Comparison of ENCODE assay signal across 23 cellular contexts in genomic region chr17:22512997-22513538, GRCh38.
DNase-seq lines count a peak whose midpoint lies in the region; ATAC-seq and TF ChIP-seq lines count a peak whose summit lies in the region.
"Had no signal": no experiment of that assay in that cellular context is flagged by ENCODE, and none has a peak within 500 bp of the region (broad histone marks: within the 10 kb centered on the region; RNA-seq: fewer than 3 reads in every experiment).

No MANE protein-coding gene starts in this region.

- WGBS in SK-N-SH (ENCODE audit: low lambda C conversion rate) = 8% methylated on average over 20 of the region's 21 CpGs
- 68 to 76% methylated on average over 12 to 21 of the region's 21 CpGs for WGBS in testis, 2 donors
- WGBS in psoas muscle, 3 donors = 72 to 77% (median 75%) methylated on average over 21 of the region's 21 CpGs

- no peak for TF ChIP-seq RAD21 in SK-N-SH (IDR thresholded peaks at IDR 0.05; ENCODE audit: low read length)

- H3K27ac ChIP-seq in right atrium auricular region (no peak overlapping the region), left ventricle myocardium inferior (replicated peaks) (no peak overlapping the region), SK-N-SH (ENCODE audit: low read depth in 2 of 2, low read length in 1 of 2) (no peak overlapping the region), testis (no peak overlapping the region), psoas muscle (no peak overlapping the region)
- H3K27ac ChIP-seq: ascending aorta; BLaER1 treated with 17β-estradiol and CSF1 and Interleukin-3, amounts not matched to agents 10 nM and 100 nM; heart right ventricle; parathyroid adenoma; sigmoid colon had no signal

- no peaks in the 10 kb centered on the region for H3K9me3 ChIP-seq in right atrium auricular region
- peaks cover 8% of the 10 kb centered on the region for H3K9me3 ChIP-seq in left ventricle myocardium inferior (replicated peaks)
- H3K9me3 ChIP-seq in SK-N-SH = no peaks in the 10 kb centered on the region
- no peaks in the 10 kb centered on the region for H3K9me3 ChIP-seq in testis
- H3K9me3 ChIP-seq in psoas muscle = no peaks in the 10 kb centered on the region
- H3K9me3 ChIP-seq: ascending aorta; BLaER1 treated with 17β-estradiol and CSF1 and Interleukin-3, amounts not matched to agents 10 nM and 100 nM had no signal

- TF ChIP-seq POLR2A in testis (IDR thresholded peaks at IDR 0.05) = no peak

- peak; percentile 7 for DNase-seq in right atrium auricular region (ENCODE audit: low spot score)
- DNase-seq in left ventricle myocardium inferior = no peak
- DNase-seq in LNCaP clone FGC (ENCODE audit: low read depth) = no peak
- peak; percentile 52 for DNase-seq in SK-N-SH
- DNase-seq in testis = peak; percentile 45
- no peak for DNase-seq in SIG-M5 (lab: John Stamatoyannopoulos, UW)
- DNase-seq in NCI-H1092 (lab: John Stamatoyannopoulos, UW) = no peak
- DNase-seq in psoas muscle = no peak
- DNase-seq: activated CD4-positive, alpha-beta T cell treated with anti-CD3 and anti-CD28 coated beads, Interleukin-2, amount 50 U/mL, for 1 hour; activated CD8-positive, alpha-beta memory T cell treated with anti-CD3 and anti-CD28 coated beads, Interleukin-2, amount 50 U/mL, for 4 hours; central memory CD4-positive, alpha-beta T cell; HCEC 1CT; heart right ventricle; naive thymus-derived CD8-positive, alpha-beta T cell; NCI-H1417 treated with DMSO at 0.1 percent for 48 hours; NCI-H524; SHP77 treated with DMSO at 0.1 percent for 48 hours; sigmoid colon; stimulated activated CD4-positive, alpha-beta T cell treated with anti-CD3 and anti-CD28 coated beads, Interleukin-15, amount 100 ng/mL, for 24 hours; T-helper 2 cell had no signal

- intact Hi-C loops in left ventricle myocardium inferior (cut with micrococcal nuclease) (no loop called here), testis (cut with DNase I; ENCODE audit: low total_unique reads) (no loop called here), psoas muscle (cut with DNase I) (no loop called here)

- no peak for ATAC-seq in psoas muscle
- ATAC-seq: heart right ventricle had no signal

- CTCF ChIA-PET in SK-N-SH (lab: Yijun Ruan, JAX) = no interaction called here

- no peak overlapping the region for H2AFZ ChIP-seq in SK-N-SH (ENCODE audit: low read depth)
- H2AFZ ChIP-seq: parathyroid adenoma had no signal

- POLR2A ChIA-PET in SK-N-SH (lab: Yijun Ruan, JAX) = no interaction called here

- no peaks in the 10 kb centered on the region for H3K27me3 ChIP-seq in right atrium auricular region
- no peaks in the 10 kb centered on the region for H3K27me3 ChIP-seq in left ventricle myocardium inferior (ENCODE audit: low read depth)
- peaks cover 4% of the 10 kb centered on the region; the same call in 1 of the 2 replicates for H3K27me3 ChIP-seq in SK-N-SH (ENCODE audit: insufficient read depth)
- no peaks in the 10 kb centered on the region for H3K27me3 ChIP-seq in testis
- no peaks in the 10 kb centered on the region for H3K27me3 ChIP-seq in psoas muscle (ENCODE audit: insufficient read depth in 3 of 3, low read length in 2 of 3)
- H3K27me3 ChIP-seq: ascending aorta; BLaER1 treated with 17β-estradiol and CSF1 and Interleukin-3, amounts not matched to agents 10 nM and 100 nM; heart right ventricle; sigmoid colon had no signal

- no peak overlapping the region for H3K4me3 ChIP-seq in right atrium auricular region
- no peak overlapping the region for H3K4me3 ChIP-seq in left ventricle myocardium inferior
- H3K4me3 ChIP-seq in LNCaP clone FGC (ENCODE audit: low read depth, low read length) = no peak overlapping the region
- no peak overlapping the region for H3K4me3 ChIP-seq in SK-N-SH (ENCODE audit: low read depth in 2 of 2, low read length in 1 of 2)
- no peak overlapping the region for H3K4me3 ChIP-seq in testis
- no peak overlapping the region for H3K4me3 ChIP-seq in psoas muscle
- H3K4me3 ChIP-seq: ascending aorta; BLaER1 treated with 17β-estradiol and CSF1 and Interleukin-3, amounts not matched to agents 10 nM and 100 nM; heart right ventricle; sigmoid colon had no signal

- H3K4me1 ChIP-seq in right atrium auricular region (no peaks in the 10 kb centered on the region), left ventricle myocardium inferior (no peaks in the 10 kb centered on the region), SK-N-SH (ENCODE audit: control insufficient read depth in 1 of 2, insufficient read depth in 2 of 2, low read depth in 1 of 2, low read length in 1 of 2) (no peaks in the 10 kb centered on the region; a peak in 1 of 4 replicates), testis (no peaks in the 10 kb centered on the region), psoas muscle (no peaks in the 10 kb centered on the region)
- H3K4me1 ChIP-seq: ascending aorta; BLaER1 treated with 17β-estradiol and CSF1 and Interleukin-3, amounts not matched to agents 10 nM and 100 nM; heart right ventricle; parathyroid adenoma; sigmoid colon had no signal

- H3K79me2 ChIP-seq in SK-N-SH (ENCODE audit: insufficient read depth) = no peaks in the 10 kb centered on the region
- H3K79me2 ChIP-seq: parathyroid adenoma had no signal

- no peak overlapping the region for H3K9ac ChIP-seq in SK-N-SH
- H3K9ac ChIP-seq: BLaER1 treated with 17β-estradiol and CSF1 and Interleukin-3, amounts not matched to agents 10 nM and 100 nM; parathyroid adenoma had no signal

- no peaks in the 10 kb centered on the region for H3K9me2 ChIP-seq in SK-N-SH

- no peak for TF ChIP-seq EP300 in SK-N-SH (IDR thresholded peaks at IDR 0.05; ENCODE audit: borderline replicate concordance in 1 of 2, low read depth in 1 of 2, low read length in 1 of 2)

- no peaks in the 10 kb centered on the region for H3F3A ChIP-seq in SK-N-SH (replicated peaks; ENCODE audit: insufficient read depth)

- no peaks in the 10 kb centered on the region for H4K20me1 ChIP-seq in SK-N-SH (ENCODE audit: insufficient read depth)
- H4K20me1 ChIP-seq: BLaER1 treated with 17β-estradiol and CSF1 and Interleukin-3, amounts not matched to agents 10 nM and 100 nM had no signal

- TF ChIP-seq CTCF in right atrium auricular region (IDR thresholded peaks at IDR 0.05) (no peak), left ventricle myocardium inferior (IDR thresholded peaks at IDR 0.05; ENCODE audit: borderline replicate concordance) (no peak), LNCaP clone FGC (IDR thresholded peaks at IDR 0.05; ENCODE audit: control insufficient read depth, extremely low read depth, insufficient read depth) (peak; percentile 52), SK-N-SH (IDR thresholded peaks at IDR 0.05) (peak; percentile 62), testis (IDR thresholded peaks at IDR 0.05) (no peak), psoas muscle (IDR thresholded peaks at IDR 0.05) (no peak)

- H3K4me2 ChIP-seq in SK-N-SH = no peak overlapping the region
- H3K4me2 ChIP-seq: BLaER1 treated with 17β-estradiol and CSF1 and Interleukin-3, amounts not matched to agents 10 nM and 100 nM had no signal

- H3K36me3 ChIP-seq in right atrium auricular region (no peaks in the 10 kb centered on the region), left ventricle myocardium inferior (no peaks in the 10 kb centered on the region), SK-N-SH (replicated peaks in 1 of 2; ENCODE audit: control insufficient read depth in 1 of 2, insufficient read depth in 2 of 2, low read length in 1 of 2) (no peaks in the 10 kb centered on the region), testis (ENCODE audit: low read depth, missing control alignments) (no peaks in the 10 kb centered on the region), psoas muscle (ENCODE audit: insufficient read depth in 1 of 2, low read depth in 1 of 2) (no peaks in the 10 kb centered on the region)
- H3K36me3 ChIP-seq: ascending aorta; BLaER1 treated with 17β-estradiol and CSF1 and Interleukin-3, amounts not matched to agents 10 nM and 100 nM; heart right ventricle; sigmoid colon had no signal

TF ChIP-seq in SK-N-SH, 30 proteins besides CTCF, POLR2A, EP300 and RAD21:
- TF ChIP-seq YY1 (IDR thresholded peaks at IDR 0.05; ENCODE audit: low read depth) (no peak), FOSL2 (IDR thresholded peaks at IDR 0.05; ENCODE audit: borderline replicate concordance, low read depth) (no peak), NFIC (IDR thresholded peaks at IDR 0.05; ENCODE audit: borderline replicate concordance) (no peak), POLR2AphosphoS5 (IDR thresholded peaks at IDR 0.05; ENCODE audit: low read depth, low read length) (no peak), RFX5 (IDR thresholded peaks at IDR 0.05; ENCODE audit: low read length) (no peak), ELF1 (IDR thresholded peaks at IDR 0.05) (no peak), JUND (IDR thresholded peaks at IDR 0.05) (no peak), RXRA (IDR thresholded peaks at IDR 0.05; ENCODE audit: borderline replicate concordance, low read depth) (no peak), SIN3A (IDR thresholded peaks at IDR 0.05; ENCODE audit: borderline replicate concordance, low read depth, low read length) (no peak), CHD2 (IDR thresholded peaks at IDR 0.05; ENCODE audit: low read length, partially characterized antibody) (no peak), SMC3 (IDR thresholded peaks at IDR 0.05; ENCODE audit: low read depth, low read length) (no peak), FOXM1 (IDR thresholded peaks at IDR 0.05; ENCODE audit: low read depth) (no peak)
- TF ChIP-seq, protein P1, sequence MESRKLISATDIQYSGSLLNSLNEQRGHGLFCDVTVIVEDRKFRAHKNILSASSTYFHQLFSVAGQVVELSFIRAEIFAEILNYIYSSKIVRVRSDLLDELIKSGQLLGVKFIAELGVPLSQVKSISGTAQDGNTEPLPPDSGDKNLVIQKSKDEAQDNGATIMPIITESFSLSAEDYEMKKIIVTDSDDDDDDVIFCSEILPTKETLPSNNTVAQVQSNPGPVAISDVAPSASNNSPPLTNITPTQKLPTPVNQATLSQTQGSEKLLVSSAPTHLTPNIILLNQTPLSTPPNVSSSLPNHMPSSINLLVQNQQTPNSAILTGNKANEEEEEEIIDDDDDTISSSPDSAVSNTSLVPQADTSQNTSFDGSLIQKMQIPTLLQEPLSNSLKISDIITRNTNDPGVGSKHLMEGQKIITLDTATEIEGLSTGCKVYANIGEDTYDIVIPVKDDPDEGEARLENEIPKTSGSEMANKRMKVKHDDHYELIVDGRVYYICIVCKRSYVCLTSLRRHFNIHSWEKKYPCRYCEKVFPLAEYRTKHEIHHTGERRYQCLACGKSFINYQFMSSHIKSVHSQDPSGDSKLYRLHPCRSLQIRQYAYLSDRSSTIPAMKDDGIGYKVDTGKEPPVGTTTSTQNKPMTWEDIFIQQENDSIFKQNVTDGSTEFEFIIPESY (IDR thresholded peaks at IDR 0.05; ENCODE audit: borderline replicate concordance, low read depth) = no peak
- TF ChIP-seq, protein P2, sequence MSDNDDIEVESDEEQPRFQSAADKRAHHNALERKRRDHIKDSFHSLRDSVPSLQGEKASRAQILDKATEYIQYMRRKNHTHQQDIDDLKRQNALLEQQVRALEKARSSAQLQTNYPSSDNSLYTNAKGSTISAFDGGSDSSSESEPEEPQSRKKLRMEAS (IDR thresholded peaks at IDR 0.05; ENCODE audit: low read depth) = no peak

Comparison
In these comparisons a context has a peak if more than half of its experiments do, and no peak if none do; other contexts are left out.
1. DNase-seq: peak in right atrium auricular region (single experiment), SK-N-SH (single experiment) and testis (single experiment); none in left ventricle myocardium inferior (single experiment), LNCaP clone FGC (single experiment), SIG-M5 (single experiment), NCI-H1092 (single experiment) and psoas muscle (0 of 2).
2. CTCF ChIP-seq: peak in LNCaP clone FGC (single experiment) and SK-N-SH (single experiment); none in right atrium auricular region (0 of 2), left ventricle myocardium inferior (single experiment), testis (0 of 3) and psoas muscle (single experiment).